18 cellular contexts compared by ENCODE assay signal in genomic region chr7:66380285-66380888, GRCh38.
DNase-seq lines count a peak whose midpoint lies in the region; ATAC-seq and TF ChIP-seq lines count a peak whose summit lies in the region.
"Had no signal": no experiment of that assay in that cellular context is flagged by ENCODE, and none has a peak within 500 bp of the region (broad histone marks: within the 10 kb centered on the region; RNA-seq: fewer than 3 reads in every experiment).

No MANE protein-coding gene starts in this region.

- H2BK5ac ChIP-seq in trophoblast cell (ENCODE audit: low read depth, low read length, poor library complexity): no peak overlapping the region

- H3K14ac ChIP-seq in trophoblast cell (ENCODE audit: low read length): no peak overlapping the region

- no peak overlapping the region for H2BK12ac ChIP-seq in trophoblast cell (ENCODE audit: low read length)

- H3K27me3 ChIP-seq in PC-9 (ENCODE audit: insufficient read depth, low read depth) (no peaks in the 10 kb centered on the region), trophoblast cell (ENCODE audit: insufficient read depth, low read length) (no peaks in the 10 kb centered on the region)

- CTCF ChIA-PET in PC-9 (lab: Charles Lee): no interaction called here

- no CpG with 5 or more reads among the region's 5 CpGs for WGBS in trophoblast cell (ENCODE audit: extremely low coverage, insufficient coverage, insufficient read length)

- H4K12ac ChIP-seq in trophoblast cell (ENCODE audit: low read depth, low read length): no peak overlapping the region

- ATAC-seq in GM18868 (IDR thresholded peaks at IDR 0.05; ENCODE audit: unreplicated experiment) (no peak), HG02798 (IDR thresholded peaks at IDR 0.05; ENCODE audit: poor library complexity, unreplicated experiment) (no peak)
- ATAC-seq: left cardiac atrium had no signal

- BruUV-seq in PC-9 (replicated peaks; lab: Mats Ljungman, UMichigan): no TSS peak

- H2BK120ac ChIP-seq in trophoblast cell (ENCODE audit: insufficient read depth, low read length, poor library complexity): no peak overlapping the region

- H2AK5ac ChIP-seq in trophoblast cell (ENCODE audit: low read length): no peak overlapping the region

- H4K91ac ChIP-seq in trophoblast cell (ENCODE audit: low read depth, low read length): no peak overlapping the region

- DNase-seq in HS-5 (ENCODE audit: low read depth) (peak; percentile 53), PC-9 (no peak), epithelial cell of prostate (ENCODE audit: low read depth, low spot score) (no peak), trophoblast cell (peak; percentile 24 to 66), HT-29 (ENCODE audit: low spot score) (no peak), NCI-H345 treated with DMSO at 0.1 percent for 48 hours (lab: John Stamatoyannopoulos, UW; ENCODE audit: unreplicated experiment) (no peak)
- DNase-seq: activated CD4-positive, alpha-beta T cell treated with anti-CD3 and anti-CD28 coated beads, Interleukin-2, amount 50 U/mL, for 4 hours; activated effector memory CD4-positive, alpha-beta T cell treated with anti-CD3 and anti-CD28 coated beads, Interleukin-2, amount 50 U/mL, for 16 hours; cortex of kidney; H7; left cardiac atrium; naive B cell; NCI-H1694; NCI-H748 treated with DMSO at 0.1 percent for 48 hours; occipital lobe; SK-N-SH had no signal

- no peaks in the 10 kb centered on the region for H3K36me3 ChIP-seq in PC-9 (ENCODE audit: low read depth)
- H3K36me3 ChIP-seq in trophoblast cell (ENCODE audit: control insufficient read depth in 1 of 2, insufficient read depth in 2 of 2, low read length in 2 of 2): peaks cover 4 to 10% of the 10 kb centered on the region in 2 experiments

- H3K4me3 ChIP-seq in PC-9 (no peak overlapping the region), trophoblast cell (ENCODE audit: low read depth, low read length) (no peak overlapping the region)

- intact Hi-C loops in PC-9 (cut with micrococcal nuclease; ENCODE audit: unreplicated experiment): no loop called here

- no peaks in the 10 kb centered on the region for H3K9me2 ChIP-seq in PC-9 (ENCODE audit: insufficient read depth)
- H3K9me2 ChIP-seq: SK-N-SH had no signal

- H3K4ac ChIP-seq in trophoblast cell (ENCODE audit: low read depth, low read length): no peak overlapping the region

- H3K27ac ChIP-seq in PC-9 (peak overlapping the region; percentile 57), epithelial cell of prostate (peak overlapping the region; percentile 93), trophoblast cell (ENCODE audit: low read depth, low read length) (no peak overlapping the region)

- H3K4me2 ChIP-seq in PC-9: no peak overlapping the region
- no peak overlapping the region for H3K4me2 ChIP-seq in trophoblast cell (ENCODE audit: low read length)
- H3K4me2 ChIP-seq: SK-N-SH had no signal

- H3K79me2 ChIP-seq in PC-9 (ENCODE audit: low read depth) (no peaks in the 10 kb centered on the region), trophoblast cell (ENCODE audit: control insufficient read depth, insufficient read depth, low read length, poor library complexity) (no peaks in the 10 kb centered on the region)

- H3K9ac ChIP-seq in trophoblast cell (ENCODE audit: low read length): no peak overlapping the region
- H3K9ac ChIP-seq: SK-N-SH had no signal

- H3K23ac ChIP-seq in trophoblast cell (ENCODE audit: low read length): no peak overlapping the region

- no peak for TF ChIP-seq CTCF in PC-9 (conservative IDR thresholded peaks at IDR 0.05)

- H4K20me1 ChIP-seq in PC-9 (ENCODE audit: insufficient read depth): no peaks in the 10 kb centered on the region

- H3F3A ChIP-seq in PC-9 (ENCODE audit: insufficient read depth, low read depth): no peaks in the 10 kb centered on the region

- POLR2A ChIA-PET in PC-9 (lab: Charles Lee; ENCODE audit: unreplicated experiment): no interaction called here

- no peak overlapping the region for H3K18ac ChIP-seq in trophoblast cell (ENCODE audit: low read length)

- no peak overlapping the region for H4K8ac ChIP-seq in trophoblast cell (ENCODE audit: low read depth, low read length)

- H3K79me1 ChIP-seq in trophoblast cell (ENCODE audit: low read length): no peaks in the 10 kb centered on the region

- no peak overlapping the region for H2AFZ ChIP-seq in PC-9
- no peak overlapping the region for H2AFZ ChIP-seq in trophoblast cell (ENCODE audit: insufficient read depth, low read length, poor library complexity)

- H3K4me1 ChIP-seq in PC-9 (replicated peaks; ENCODE audit: insufficient read depth) (peaks cover 8% of the 10 kb centered on the region; the same call in 1 of the 2 replicates), trophoblast cell (ENCODE audit: control insufficient read depth in 1 of 2, insufficient read depth in 2 of 2, low read length in 2 of 2) (no peaks in the 10 kb centered on the region)

- no peaks in the 10 kb centered on the region for H3K9me3 ChIP-seq in PC-9 (ENCODE audit: insufficient read depth, low read depth)
- H3K9me3 ChIP-seq in trophoblast cell (ENCODE audit: insufficient read depth, low read depth, low read length): no peaks in the 10 kb centered on the region

Comparison
In these comparisons a context has a peak if more than half of its experiments do, and no peak if none do; other contexts are left out.
1. DNase-seq: peak in HS-5 (single experiment) and trophoblast cell (2 of 2); none in PC-9 (0 of 2), epithelial cell of prostate (single experiment), HT-29 (single experiment) and NCI-H345 treated with DMSO at 0.1 percent for 48 hours (single experiment).